2 cellular contexts compared by ENCODE assay signal in the genomic region with DNA sequence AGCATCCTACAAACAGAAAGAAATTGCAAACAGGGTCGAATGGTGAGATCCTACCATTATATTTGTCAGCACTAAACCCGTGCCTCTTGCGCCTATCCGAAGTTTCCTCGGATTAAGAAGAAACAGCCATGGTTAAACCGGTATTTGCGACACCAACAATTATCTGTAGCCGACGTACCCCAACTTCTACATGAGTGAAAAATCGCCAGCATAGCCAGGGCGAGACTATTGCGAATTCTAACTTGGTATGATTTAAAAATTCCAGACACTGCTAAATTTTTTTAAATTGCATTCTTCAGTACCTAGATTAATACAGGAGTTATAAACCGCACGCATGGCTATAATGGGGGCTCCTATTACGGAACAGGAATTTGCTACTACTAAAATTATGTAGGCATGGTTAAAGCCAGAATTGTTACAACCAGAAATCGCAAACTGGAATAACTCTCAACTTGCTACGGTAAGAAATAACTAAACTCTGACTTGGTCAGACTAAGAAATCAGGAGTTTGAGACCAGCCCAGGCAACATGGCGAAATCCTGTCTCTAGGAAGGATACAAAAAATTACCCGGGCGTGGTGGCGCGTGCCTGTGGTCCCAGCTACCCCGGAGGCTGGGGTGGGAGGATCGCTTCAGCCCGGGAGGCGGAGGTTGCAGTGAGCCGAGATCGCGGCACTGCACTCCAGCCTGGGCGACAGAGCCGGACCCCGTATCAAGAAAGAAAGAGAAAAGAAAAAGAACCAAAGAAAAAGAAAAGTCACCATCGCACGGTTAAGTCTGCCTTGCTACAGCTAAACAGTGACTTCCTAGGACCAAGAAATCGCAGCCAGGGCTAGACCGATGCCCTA.
A peak's percentile ranks its signal among the peaks of the same experiment; 100 is the strongest.
TF ChIP-seq lines count a peak whose summit lies in the region.

No MANE protein-coding gene starts in this region.

TF ChIP-seq in IMR-90, 13 proteins besides CTCF, POLR2A, EP300 and RAD21:
- TF ChIP-seq RCOR1 (IDR thresholded peaks at IDR 0.05; ENCODE audit: insufficient replicate concordance, low read length), result no peak
- TF ChIP-seq BHLHE40 (IDR thresholded peaks at IDR 0.05; ENCODE audit: low read depth, low read length), result peak; percentile 55; the same call in 1 of the 2 replicates
- TF ChIP-seq CEBPB (IDR thresholded peaks at IDR 0.05; ENCODE audit: low read depth, low read length), result 0 out of 2 replicates have a peak, but pooled peaks have one; percentile 14
- TF ChIP-seq, protein P1, sequence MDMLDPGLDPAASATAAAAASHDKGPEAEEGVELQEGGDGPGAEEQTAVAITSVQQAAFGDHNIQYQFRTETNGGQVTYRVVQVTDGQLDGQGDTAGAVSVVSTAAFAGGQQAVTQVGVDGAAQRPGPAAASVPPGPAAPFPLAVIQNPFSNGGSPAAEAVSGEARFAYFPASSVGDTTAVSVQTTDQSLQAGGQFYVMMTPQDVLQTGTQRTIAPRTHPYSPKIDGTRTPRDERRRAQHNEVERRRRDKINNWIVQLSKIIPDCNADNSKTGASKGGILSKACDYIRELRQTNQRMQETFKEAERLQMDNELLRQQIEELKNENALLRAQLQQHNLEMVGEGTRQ (IDR thresholded peaks at IDR 0.05; ENCODE audit: low read depth, low read length), result no peak

TF ChIP-seq in K562, 482 proteins besides CTCF, POLR2A, EP300 and RAD21 (continues in another document):
- TF ChIP-seq, protein P2, sequence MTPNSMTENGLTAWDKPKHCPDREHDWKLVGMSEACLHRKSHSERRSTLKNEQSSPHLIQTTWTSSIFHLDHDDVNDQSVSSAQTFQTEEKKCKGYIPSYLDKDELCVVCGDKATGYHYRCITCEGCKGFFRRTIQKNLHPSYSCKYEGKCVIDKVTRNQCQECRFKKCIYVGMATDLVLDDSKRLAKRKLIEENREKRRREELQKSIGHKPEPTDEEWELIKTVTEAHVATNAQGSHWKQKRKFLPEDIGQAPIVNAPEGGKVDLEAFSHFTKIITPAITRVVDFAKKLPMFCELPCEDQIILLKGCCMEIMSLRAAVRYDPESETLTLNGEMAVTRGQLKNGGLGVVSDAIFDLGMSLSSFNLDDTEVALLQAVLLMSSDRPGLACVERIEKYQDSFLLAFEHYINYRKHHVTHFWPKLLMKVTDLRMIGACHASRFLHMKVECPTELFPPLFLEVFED (CRISPR knock-in tag; conservative IDR thresholded peaks at IDR 0.05), result no peak; the same call in 1 of the 2 replicates
- TF ChIP-seq POLR3G (IDR thresholded peaks at IDR 0.05; ENCODE audit: extremely low read depth, insufficient read length, insufficient replicate concordance), result no peak
- no peak for TF ChIP-seq MCM3 (IDR thresholded peaks at IDR 0.05)
- TF ChIP-seq ELF4 (CRISPR knock-in tag; IDR thresholded peaks at IDR 0.05), result no peak
- no peak for TF ChIP-seq KLF16 (IDR thresholded peaks at IDR 0.05)
- TF ChIP-seq, protein P3, sequence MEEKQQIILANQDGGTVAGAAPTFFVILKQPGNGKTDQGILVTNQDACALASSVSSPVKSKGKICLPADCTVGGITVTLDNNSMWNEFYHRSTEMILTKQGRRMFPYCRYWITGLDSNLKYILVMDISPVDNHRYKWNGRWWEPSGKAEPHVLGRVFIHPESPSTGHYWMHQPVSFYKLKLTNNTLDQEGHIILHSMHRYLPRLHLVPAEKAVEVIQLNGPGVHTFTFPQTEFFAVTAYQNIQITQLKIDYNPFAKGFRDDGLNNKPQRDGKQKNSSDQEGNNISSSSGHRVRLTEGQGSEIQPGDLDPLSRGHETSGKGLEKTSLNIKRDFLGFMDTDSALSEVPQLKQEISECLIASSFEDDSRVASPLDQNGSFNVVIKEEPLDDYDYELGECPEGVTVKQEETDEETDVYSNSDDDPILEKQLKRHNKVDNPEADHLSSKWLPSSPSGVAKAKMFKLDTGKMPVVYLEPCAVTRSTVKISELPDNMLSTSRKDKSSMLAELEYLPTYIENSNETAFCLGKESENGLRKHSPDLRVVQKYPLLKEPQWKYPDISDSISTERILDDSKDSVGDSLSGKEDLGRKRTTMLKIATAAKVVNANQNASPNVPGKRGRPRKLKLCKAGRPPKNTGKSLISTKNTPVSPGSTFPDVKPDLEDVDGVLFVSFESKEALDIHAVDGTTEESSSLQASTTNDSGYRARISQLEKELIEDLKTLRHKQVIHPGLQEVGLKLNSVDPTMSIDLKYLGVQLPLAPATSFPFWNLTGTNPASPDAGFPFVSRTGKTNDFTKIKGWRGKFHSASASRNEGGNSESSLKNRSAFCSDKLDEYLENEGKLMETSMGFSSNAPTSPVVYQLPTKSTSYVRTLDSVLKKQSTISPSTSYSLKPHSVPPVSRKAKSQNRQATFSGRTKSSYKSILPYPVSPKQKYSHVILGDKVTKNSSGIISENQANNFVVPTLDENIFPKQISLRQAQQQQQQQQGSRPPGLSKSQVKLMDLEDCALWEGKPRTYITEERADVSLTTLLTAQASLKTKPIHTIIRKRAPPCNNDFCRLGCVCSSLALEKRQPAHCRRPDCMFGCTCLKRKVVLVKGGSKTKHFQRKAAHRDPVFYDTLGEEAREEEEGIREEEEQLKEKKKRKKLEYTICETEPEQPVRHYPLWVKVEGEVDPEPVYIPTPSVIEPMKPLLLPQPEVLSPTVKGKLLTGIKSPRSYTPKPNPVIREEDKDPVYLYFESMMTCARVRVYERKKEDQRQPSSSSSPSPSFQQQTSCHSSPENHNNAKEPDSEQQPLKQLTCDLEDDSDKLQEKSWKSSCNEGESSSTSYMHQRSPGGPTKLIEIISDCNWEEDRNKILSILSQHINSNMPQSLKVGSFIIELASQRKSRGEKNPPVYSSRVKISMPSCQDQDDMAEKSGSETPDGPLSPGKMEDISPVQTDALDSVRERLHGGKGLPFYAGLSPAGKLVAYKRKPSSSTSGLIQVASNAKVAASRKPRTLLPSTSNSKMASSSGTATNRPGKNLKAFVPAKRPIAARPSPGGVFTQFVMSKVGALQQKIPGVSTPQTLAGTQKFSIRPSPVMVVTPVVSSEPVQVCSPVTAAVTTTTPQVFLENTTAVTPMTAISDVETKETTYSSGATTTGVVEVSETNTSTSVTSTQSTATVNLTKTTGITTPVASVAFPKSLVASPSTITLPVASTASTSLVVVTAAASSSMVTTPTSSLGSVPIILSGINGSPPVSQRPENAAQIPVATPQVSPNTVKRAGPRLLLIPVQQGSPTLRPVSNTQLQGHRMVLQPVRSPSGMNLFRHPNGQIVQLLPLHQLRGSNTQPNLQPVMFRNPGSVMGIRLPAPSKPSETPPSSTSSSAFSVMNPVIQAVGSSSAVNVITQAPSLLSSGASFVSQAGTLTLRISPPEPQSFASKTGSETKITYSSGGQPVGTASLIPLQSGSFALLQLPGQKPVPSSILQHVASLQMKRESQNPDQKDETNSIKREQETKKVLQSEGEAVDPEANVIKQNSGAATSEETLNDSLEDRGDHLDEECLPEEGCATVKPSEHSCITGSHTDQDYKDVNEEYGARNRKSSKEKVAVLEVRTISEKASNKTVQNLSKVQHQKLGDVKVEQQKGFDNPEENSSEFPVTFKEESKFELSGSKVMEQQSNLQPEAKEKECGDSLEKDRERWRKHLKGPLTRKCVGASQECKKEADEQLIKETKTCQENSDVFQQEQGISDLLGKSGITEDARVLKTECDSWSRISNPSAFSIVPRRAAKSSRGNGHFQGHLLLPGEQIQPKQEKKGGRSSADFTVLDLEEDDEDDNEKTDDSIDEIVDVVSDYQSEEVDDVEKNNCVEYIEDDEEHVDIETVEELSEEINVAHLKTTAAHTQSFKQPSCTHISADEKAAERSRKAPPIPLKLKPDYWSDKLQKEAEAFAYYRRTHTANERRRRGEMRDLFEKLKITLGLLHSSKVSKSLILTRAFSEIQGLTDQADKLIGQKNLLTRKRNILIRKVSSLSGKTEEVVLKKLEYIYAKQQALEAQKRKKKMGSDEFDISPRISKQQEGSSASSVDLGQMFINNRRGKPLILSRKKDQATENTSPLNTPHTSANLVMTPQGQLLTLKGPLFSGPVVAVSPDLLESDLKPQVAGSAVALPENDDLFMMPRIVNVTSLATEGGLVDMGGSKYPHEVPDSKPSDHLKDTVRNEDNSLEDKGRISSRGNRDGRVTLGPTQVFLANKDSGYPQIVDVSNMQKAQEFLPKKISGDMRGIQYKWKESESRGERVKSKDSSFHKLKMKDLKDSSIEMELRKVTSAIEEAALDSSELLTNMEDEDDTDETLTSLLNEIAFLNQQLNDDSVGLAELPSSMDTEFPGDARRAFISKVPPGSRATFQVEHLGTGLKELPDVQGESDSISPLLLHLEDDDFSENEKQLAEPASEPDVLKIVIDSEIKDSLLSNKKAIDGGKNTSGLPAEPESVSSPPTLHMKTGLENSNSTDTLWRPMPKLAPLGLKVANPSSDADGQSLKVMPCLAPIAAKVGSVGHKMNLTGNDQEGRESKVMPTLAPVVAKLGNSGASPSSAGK (IDR thresholded peaks at IDR 0.05), result peak; percentile 69
- TF ChIP-seq CC2D1A (IDR thresholded peaks at IDR 0.05), result peak; percentile 55
- no peak for TF ChIP-seq ZNF778 (CRISPR knock-in tag; IDR thresholded peaks at IDR 0.05)
- TF ChIP-seq WHSC1 (IDR thresholded peaks at IDR 0.05; ENCODE audit: low read length), result no peak
- TF ChIP-seq HDAC3 (IDR thresholded peaks at IDR 0.05; ENCODE audit: borderline replicate concordance, partially characterized antibody), result no peak
- TF ChIP-seq HNRNPUL1 (IDR thresholded peaks at IDR 0.05; ENCODE audit: low read length), result no peak
- no peak for TF ChIP-seq ZBTB17 (CRISPR knock-in tag; IDR thresholded peaks at IDR 0.05)
- no peak for TF ChIP-seq BMI1 (IDR thresholded peaks at IDR 0.05; ENCODE audit: low read length)
- TF ChIP-seq PCBP2 (IDR thresholded peaks at IDR 0.05; ENCODE audit: low read depth, low read length, poor library complexity, severe bottlenecking), result no peak
- TF ChIP-seq CEBPG (CRISPR knock-in tag; IDR thresholded peaks at IDR 0.05), result 0 out of 2 replicates have a peak, but pooled peaks have one; percentile 42
- TF ChIP-seq CEBPG (tag; conservative IDR thresholded peaks at IDR 0.05 in 1 of 2, IDR thresholded peaks at IDR 0.05 in 1 of 2), result no peak
- TF ChIP-seq, protein P4, sequence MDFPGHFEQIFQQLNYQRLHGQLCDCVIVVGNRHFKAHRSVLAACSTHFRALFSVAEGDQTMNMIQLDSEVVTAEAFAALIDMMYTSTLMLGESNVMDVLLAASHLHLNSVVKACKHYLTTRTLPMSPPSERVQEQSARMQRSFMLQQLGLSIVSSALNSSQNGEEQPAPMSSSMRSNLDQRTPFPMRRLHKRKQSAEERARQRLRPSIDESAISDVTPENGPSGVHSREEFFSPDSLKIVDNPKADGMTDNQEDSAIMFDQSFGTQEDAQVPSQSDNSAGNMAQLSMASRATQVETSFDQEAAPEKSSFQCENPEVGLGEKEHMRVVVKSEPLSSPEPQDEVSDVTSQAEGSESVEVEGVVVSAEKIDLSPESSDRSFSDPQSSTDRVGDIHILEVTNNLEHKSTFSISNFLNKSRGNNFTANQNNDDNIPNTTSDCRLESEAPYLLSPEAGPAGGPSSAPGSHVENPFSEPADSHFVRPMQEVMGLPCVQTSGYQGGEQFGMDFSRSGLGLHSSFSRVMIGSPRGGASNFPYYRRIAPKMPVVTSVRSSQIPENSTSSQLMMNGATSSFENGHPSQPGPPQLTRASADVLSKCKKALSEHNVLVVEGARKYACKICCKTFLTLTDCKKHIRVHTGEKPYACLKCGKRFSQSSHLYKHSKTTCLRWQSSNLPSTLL (IDR thresholded peaks at IDR 0.05), result no peak
- no peak for TF ChIP-seq CREB1 (IDR thresholded peaks at IDR 0.05)
- TF ChIP-seq CREB1 (CRISPR knock-in tag; IDR thresholded peaks at IDR 0.05), result peak; percentile 2; the same call in 1 of the 2 replicates
- TF ChIP-seq, protein P5, sequence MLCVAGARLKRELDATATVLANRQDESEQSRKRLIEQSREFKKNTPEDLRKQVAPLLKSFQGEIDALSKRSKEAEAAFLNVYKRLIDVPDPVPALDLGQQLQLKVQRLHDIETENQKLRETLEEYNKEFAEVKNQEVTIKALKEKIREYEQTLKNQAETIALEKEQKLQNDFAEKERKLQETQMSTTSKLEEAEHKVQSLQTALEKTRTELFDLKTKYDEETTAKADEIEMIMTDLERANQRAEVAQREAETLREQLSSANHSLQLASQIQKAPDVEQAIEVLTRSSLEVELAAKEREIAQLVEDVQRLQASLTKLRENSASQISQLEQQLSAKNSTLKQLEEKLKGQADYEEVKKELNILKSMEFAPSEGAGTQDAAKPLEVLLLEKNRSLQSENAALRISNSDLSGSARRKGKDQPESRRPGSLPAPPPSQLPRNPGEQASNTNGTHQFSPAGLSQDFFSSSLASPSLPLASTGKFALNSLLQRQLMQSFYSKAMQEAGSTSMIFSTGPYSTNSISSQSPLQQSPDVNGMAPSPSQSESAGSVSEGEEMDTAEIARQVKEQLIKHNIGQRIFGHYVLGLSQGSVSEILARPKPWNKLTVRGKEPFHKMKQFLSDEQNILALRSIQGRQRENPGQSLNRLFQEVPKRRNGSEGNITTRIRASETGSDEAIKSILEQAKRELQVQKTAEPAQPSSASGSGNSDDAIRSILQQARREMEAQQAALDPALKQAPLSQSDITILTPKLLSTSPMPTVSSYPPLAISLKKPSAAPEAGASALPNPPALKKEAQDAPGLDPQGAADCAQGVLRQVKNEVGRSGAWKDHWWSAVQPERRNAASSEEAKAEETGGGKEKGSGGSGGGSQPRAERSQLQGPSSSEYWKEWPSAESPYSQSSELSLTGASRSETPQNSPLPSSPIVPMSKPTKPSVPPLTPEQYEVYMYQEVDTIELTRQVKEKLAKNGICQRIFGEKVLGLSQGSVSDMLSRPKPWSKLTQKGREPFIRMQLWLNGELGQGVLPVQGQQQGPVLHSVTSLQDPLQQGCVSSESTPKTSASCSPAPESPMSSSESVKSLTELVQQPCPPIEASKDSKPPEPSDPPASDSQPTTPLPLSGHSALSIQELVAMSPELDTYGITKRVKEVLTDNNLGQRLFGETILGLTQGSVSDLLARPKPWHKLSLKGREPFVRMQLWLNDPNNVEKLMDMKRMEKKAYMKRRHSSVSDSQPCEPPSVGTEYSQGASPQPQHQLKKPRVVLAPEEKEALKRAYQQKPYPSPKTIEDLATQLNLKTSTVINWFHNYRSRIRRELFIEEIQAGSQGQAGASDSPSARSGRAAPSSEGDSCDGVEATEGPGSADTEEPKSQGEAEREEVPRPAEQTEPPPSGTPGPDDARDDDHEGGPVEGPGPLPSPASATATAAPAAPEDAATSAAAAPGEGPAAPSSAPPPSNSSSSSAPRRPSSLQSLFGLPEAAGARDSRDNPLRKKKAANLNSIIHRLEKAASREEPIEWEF (CRISPR knock-in tag; IDR thresholded peaks at IDR 0.05), result no peak
- TF ChIP-seq MIER1 (IDR thresholded peaks at IDR 0.05; ENCODE audit: low read depth), result peak; percentile 64; the same call in 1 of the 2 replicates
- no peak for TF ChIP-seq CAMTA2 (CRISPR knock-in tag; conservative IDR thresholded peaks at IDR 0.05)
- no peak for TF ChIP-seq RCOR1 (IDR thresholded peaks at IDR 0.05; ENCODE audit: borderline replicate concordance in 1 of 2, low read depth in 2 of 2, low read length in 2 of 2)
- no peak for TF ChIP-seq ZNF75A (CRISPR knock-in tag; IDR thresholded peaks at IDR 0.05)
- TF ChIP-seq XRCC4 (IDR thresholded peaks at IDR 0.05; ENCODE audit: extremely low read depth, insufficient read depth, insufficient read length), result no peak
